23 cellular contexts compared by ENCODE assay signal in genomic region chr20:52251827-52252226, GRCh38.
"Had no signal": no experiment of that assay in that cellular context is flagged by ENCODE, and none has a peak within 500 bp of the region (broad histone marks: within the 10 kb centered on the region; RNA-seq: fewer than 3 reads in every experiment).

No MANE protein-coding gene starts in this region.

- DNase-seq: colonic mucosa; cortex of kidney; effector CD8-positive, alpha-beta T cell; effector memory CD8-positive, alpha-beta T cell; endodermal cell; erythroblast; foreskin keratinocyte; heart left ventricle; hypothalamus; left cardiac atrium; left lung; left ventricle myocardium superior; lower lobe of right lung; mesendoderm; midbrain had no signal

- H3K4me2 ChIP-seq: hepatocyte had no signal

- H3K4me3 ChIP-seq: colonic mucosa, gastroesophageal sphincter, heart left ventricle, hepatocyte, left lung, lower lobe of right lung had no signal

- H3K4me1 Mint-ChIP-seq: endodermal cell had no signal

- ATAC-seq: effector memory CD8-positive, alpha-beta T cell; esophagus mucosa; foreskin keratinocyte; gastroesophageal sphincter; heart left ventricle; left cardiac atrium; left lung; left ventricle myocardium superior; lower lobe of right lung had no signal

- H3K4me1 ChIP-seq: colonic mucosa, foreskin keratinocyte, gastroesophageal sphincter, heart left ventricle, left lung, lower lobe of right lung had no signal

- H3K79me2 ChIP-seq: hepatocyte had no signal

- H2AFZ ChIP-seq: hepatocyte had no signal

- FAIRE-seq: frontal cortex, islet of Langerhans, keratinocyte had no signal

- H3K27me3 ChIP-seq: colonic mucosa, foreskin keratinocyte, heart left ventricle, hepatocyte, left lung had no signal

- H3K36me3 ChIP-seq: colonic mucosa, gastroesophageal sphincter, heart left ventricle, left lung, lower lobe of right lung had no signal

- H3K27ac ChIP-seq: colonic mucosa, epithelial cell of prostate, foreskin keratinocyte, gastroesophageal sphincter, heart left ventricle, hepatocyte, left lung, lower lobe of right lung had no signal

- H3K27ac Mint-ChIP-seq: dendritic cell treated with granulocyte-macrophage colony-stimulating factor and Interleukin-4, amounts not matched to agents 40 ng/mL and 50 ng/mL, for 4 days; effector memory CD8-positive, alpha-beta T cell; endodermal cell had no signal

- H3K9me3 Mint-ChIP-seq: dendritic cell treated with granulocyte-macrophage colony-stimulating factor and Interleukin-4, amounts not matched to agents 40 ng/mL and 50 ng/mL, for 4 days had no signal

- H3K4me3 Mint-ChIP-seq: dendritic cell treated with granulocyte-macrophage colony-stimulating factor and Interleukin-4, amounts not matched to agents 40 ng/mL and 50 ng/mL, for 4 days; effector memory CD8-positive, alpha-beta T cell; endodermal cell had no signal

- H3K9me3 ChIP-seq: colonic mucosa, left lung, lower lobe of right lung had no signal

- H3K27me3 Mint-ChIP-seq: dendritic cell treated with granulocyte-macrophage colony-stimulating factor and Interleukin-4, amounts not matched to agents 40 ng/mL and 50 ng/mL, for 4 days had no signal
